Comparison of ENCODE assay signal across 10 cellular contexts in the genomic region with DNA sequence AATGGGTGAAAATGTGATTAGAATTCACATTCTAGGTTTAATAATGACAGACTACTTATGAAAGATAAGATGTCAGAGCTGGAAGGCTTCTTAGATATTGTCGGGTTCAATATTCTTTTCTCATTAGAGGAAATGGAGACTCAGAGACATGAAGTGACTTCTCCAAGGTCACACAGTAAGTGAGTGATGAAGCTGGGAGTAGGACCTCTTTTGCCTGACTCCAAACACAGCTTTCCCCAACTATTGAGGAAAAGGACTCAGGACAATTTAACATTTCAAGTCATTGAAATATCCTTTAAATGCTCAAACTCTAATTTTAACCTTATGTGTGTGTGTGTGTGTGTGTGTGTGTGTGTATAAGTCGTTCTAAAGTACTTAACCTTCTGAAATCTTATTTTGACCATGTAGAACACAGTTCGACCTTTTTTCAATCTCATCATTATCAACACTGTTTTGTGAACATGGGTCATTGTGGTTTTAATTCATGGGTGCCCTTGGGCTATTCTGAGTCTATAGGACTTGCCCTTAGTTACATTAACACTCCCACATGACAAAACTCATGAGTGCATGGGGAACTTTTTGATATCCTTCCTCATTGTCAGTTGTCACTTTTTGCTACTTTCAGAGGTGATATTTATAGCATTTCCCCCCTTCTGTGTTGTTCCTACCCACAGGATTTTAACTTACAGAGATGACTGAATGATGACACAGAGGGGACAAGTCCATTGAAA. TPM values are rescaled to one million over a fixed set of nuclear protein-coding genes. Genes with fewer than 3 reads are reported as not detected.
DNase-seq lines count a peak whose midpoint lies in the region; ATAC-seq, FAIRE-seq and TF ChIP-seq lines count a peak whose summit lies in the region.
"Had no signal": no experiment of that assay in that cellular context is flagged by ENCODE, and none has a peak within 500 bp of the region (broad histone marks: within the 10 kb centered on the region; RNA-seq: fewer than 3 reads in every experiment).

No MANE protein-coding gene starts in this region.

- peaks cover 4% of the 10 kb centered on the region; the same call in 1 of the 2 replicates for H4K20me1 ChIP-seq in GM23248 (ENCODE audit: insufficient read depth)

- H3K4me3 ChIP-seq in A549 (no peak overlapping the region), GM23248 (no peak overlapping the region)

- peaks cover 99% of the 10 kb centered on the region for H3K79me2 ChIP-seq in GM23248 (ENCODE audit: insufficient read depth)

- H3K4me2 ChIP-seq in A549: peak overlapping the region; percentile 88
- H3K4me2 ChIP-seq in GM23248 (ENCODE audit: unreplicated experiment): no peak overlapping the region

- in situ Hi-C loops in GM23248 (cut with MboI): no loop called here

- H3K9me3 ChIP-seq in A549 (no peaks in the 10 kb centered on the region), GM23248 (ENCODE audit: low read depth) (no peaks in the 10 kb centered on the region)

- H3K36me3 ChIP-seq in GM23248 (ENCODE audit: low read depth): no peaks in the 10 kb centered on the region

- no peaks in the 10 kb centered on the region for H3K9me2 ChIP-seq in GM23248 (ENCODE audit: insufficient read depth)

- ATAC-seq in A549 (no peak), GM18907 (IDR thresholded peaks at IDR 0.05; ENCODE audit: unreplicated experiment) (peak; percentile 43), HG03442 (IDR thresholded peaks at IDR 0.05; ENCODE audit: unreplicated experiment) (peak; percentile 63)

- no peak for TF ChIP-seq POLR2A in A549 (IDR thresholded peaks at IDR 0.05; ENCODE audit: low read length)

- TF ChIP-seq CTCF in A549 (IDR thresholded peaks at IDR 0.05): no peak

- FAIRE-seq in A549 (lab: Jason Lieb, UNC): no peak

- H2AFZ ChIP-seq in GM23248: no peak overlapping the region

- TF ChIP-seq EP300 in A549 (IDR thresholded peaks at IDR 0.05): no peak

- no peak for TF ChIP-seq RAD21 in A549 (conservative IDR thresholded peaks at IDR 0.05 in 1 of 2, IDR thresholded peaks at IDR 0.05 in 1 of 2)

- no peaks in the 10 kb centered on the region for H3F3A ChIP-seq in GM23248 (ENCODE audit: insufficient read depth)

- H3K9ac ChIP-seq in GM23248: no peak overlapping the region

- DNase-seq in A549 (ENCODE audit: low read depth in 1 of 2, low spot score in 1 of 2): no peak
- DNase-seq in globus pallidus (ENCODE audit: low spot score): peak; percentile 39
- DNase-seq in GM23248: no peak
- no peak for DNase-seq in iPS-NIHi7 (ENCODE audit: extremely low spot score)
- no peak for DNase-seq in SW 1271 (lab: John Stamatoyannopoulos, UW)
- DNase-seq in C1 segment of cervical spinal cord (lab: John Stamatoyannopoulos, UW): no peak
- DNase-seq: activated CD4-positive, alpha-beta T cell treated with anti-CD3 and anti-CD28 coated beads for 48 hours; EL had no signal

- no peaks in the 10 kb centered on the region for H3K27me3 ChIP-seq in GM23248 (replicated peaks; ENCODE audit: insufficient read depth)

- CTCF ChIA-PET in A549 (lab: Yijun Ruan, JAX): no interaction called here

- H3K4me1 ChIP-seq in A549 (peaks cover 84% of the 10 kb centered on the region), GM23248 (ENCODE audit: insufficient read depth) (peaks cover 34% of the 10 kb centered on the region)

- POLR2A ChIA-PET in A549 (lab: Yijun Ruan, JAX): no interaction called here

- peak overlapping the region; percentile 83 to 96 for H3K27ac ChIP-seq in A549
- H3K27ac ChIP-seq in GM23248: no peak overlapping the region

- WGBS in A549 (ENCODE audit: missing lambda C conversion rate): 62% methylated on average over 3 of the region's 3 CpGs
- 97 to 100% methylated on average over 3 of the region's 3 CpGs for WGBS in GM23248 (ENCODE audit: low coverage in 1 of 2, low lambda C conversion rate in 2 of 2, missing lambda C conversion rate in 2 of 2), 2 experiments

TF ChIP-seq in A549, 52 proteins besides CTCF, POLR2A, EP300 and RAD21:
- TF ChIP-seq HEYL (CRISPR knock-in tag; IDR thresholded peaks at IDR 0.05): no peak
- TF ChIP-seq, protein P1, sequence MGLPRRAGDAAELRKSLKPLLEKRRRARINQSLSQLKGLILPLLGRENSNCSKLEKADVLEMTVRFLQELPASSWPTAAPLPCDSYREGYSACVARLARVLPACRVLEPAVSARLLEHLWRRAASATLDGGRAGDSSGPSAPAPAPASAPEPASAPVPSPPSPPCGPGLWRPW (IDR thresholded peaks at IDR 0.05): no peak
- TF ChIP-seq CBX8 (IDR thresholded peaks at IDR 0.05): no peak
- TF ChIP-seq, protein P2, sequence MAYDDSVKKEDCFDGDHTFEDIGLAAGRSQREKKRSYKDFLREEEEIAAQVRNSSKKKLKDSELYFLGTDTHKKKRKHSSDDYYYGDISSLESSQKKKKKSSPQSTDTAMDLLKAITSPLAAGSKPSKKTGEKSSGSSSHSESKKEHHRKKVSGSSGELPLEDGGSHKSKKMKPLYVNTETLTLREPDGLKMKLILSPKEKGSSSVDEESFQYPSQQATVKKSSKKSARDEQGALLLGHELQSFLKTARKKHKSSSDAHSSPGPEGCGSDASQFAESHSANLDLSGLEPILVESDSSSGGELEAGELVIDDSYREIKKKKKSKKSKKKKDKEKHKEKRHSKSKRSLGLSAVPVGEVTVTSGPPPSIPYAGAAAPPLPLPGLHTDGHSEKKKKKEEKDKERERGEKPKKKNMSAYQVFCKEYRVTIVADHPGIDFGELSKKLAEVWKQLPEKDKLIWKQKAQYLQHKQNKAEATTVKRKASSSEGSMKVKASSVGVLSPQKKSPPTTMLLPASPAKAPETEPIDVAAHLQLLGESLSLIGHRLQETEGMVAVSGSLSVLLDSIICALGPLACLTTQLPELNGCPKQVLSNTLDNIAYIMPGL (CRISPR knock-in tag; IDR thresholded peaks at IDR 0.05; ENCODE audit: borderline replicate concordance): no peak

RNA-seq across cellular contexts. Expression of gene LRCH1, which starts 53.0 kb away (rescaled TPM):
- 16.4 and 21.9 TPM in 2 replicates for polyA plus RNA-seq in A549 (2011; rRNA removed)
- polyA plus RNA-seq in A549 (2012; cell fraction: cytosol; rRNA removed): 3.6 and 4.2 TPM in 2 replicates
- polyA plus RNA-seq in A549 (2012; cell fraction: nucleus; rRNA removed): 3.3 and 4.3 TPM in 2 replicates
- polyA plus RNA-seq in A549 (2017; fragmentation: RNase III; extraction: RNeasy Plus Mini Kit Qiagen cat#74134 plus additional on column Dnase treatment): 7.4 to 8.5 TPM (median 8.2 TPM) in 3 replicates
- 18.7 and 19.8 TPM in 2 replicates for polyA minus RNA-seq in A549 (2011; rRNA and poly(A)+ RNA removed)
- 3.4 and 5.0 TPM in 2 replicates for total RNA-seq in GM23248 (2014; rRNA removed; shearing (Covaris generic))
- 4.3 and 4.7 TPM in 2 replicates for polyA plus RNA-seq in GM23248 (2016; fragmentation: Nextera tagmentation; extraction: Ambion mirVana)

Comparison
In these comparisons a context has a peak if more than half of its experiments do, and no peak if none do; other contexts are left out.
1. ATAC-seq: peak in GM18907 (single experiment) and HG03442 (single experiment); none in A549 (0 of 2).